Comparison of ENCODE assay signal across 30 cellular contexts in genomic region chrX:20720954-20721626, GRCh38.
"Had no signal": no experiment of that assay in that cellular context is flagged by ENCODE, and none has a peak within 500 bp of the region (broad histone marks: within the 10 kb centered on the region; RNA-seq: fewer than 3 reads in every experiment).

No MANE protein-coding gene starts in this region.

- H3K4me1 Mint-ChIP-seq: activated CD4-positive, alpha-beta T cell treated with anti-CD3 and anti-CD28 coated beads, Interleukin-2, amount 10 ng/mL, durations not matched to agents 7 days and 5 days; activated naive CD4-positive, alpha-beta T cell treated with anti-CD3 and anti-CD28 coated beads, Interleukin-2, amount 10 ng/mL, durations not matched to agents 7 days and 5 days; activated naive CD8-positive, alpha-beta T cell treated with anti-CD3 and anti-CD28 coated beads, Interleukin-2, amount 10 ng/mL, durations not matched to agents 7 days and 5 days; central memory CD8-positive, alpha-beta T cell; endodermal cell had no signal

- H3K27ac Mint-ChIP-seq: activated CD4-positive, alpha-beta T cell treated with anti-CD3 and anti-CD28 coated beads, Interleukin-2, amount 10 ng/mL, durations not matched to agents 7 days and 5 days; activated CD8-positive, alpha-beta T cell treated with anti-CD3 and anti-CD28 coated beads for 36 hours; activated naive CD4-positive, alpha-beta T cell treated with anti-CD3 and anti-CD28 coated beads, Interleukin-2, amount 10 ng/mL, durations not matched to agents 7 days and 5 days; activated naive CD4-positive, alpha-beta T cell treated with anti-CD3 and anti-CD28 coated beads, Interleukin-2, amount 50 U/mL, for 72 hours; activated naive CD8-positive, alpha-beta T cell treated with anti-CD3 and anti-CD28 coated beads, Interleukin-2, amount 10 ng/mL, durations not matched to agents 7 days and 5 days; dendritic cell treated with granulocyte-macrophage colony-stimulating factor and Interleukin-4, amounts not matched to agents 40 ng/mL and 50 ng/mL, for 4 days; endodermal cell; WTC11 had no signal

- H3K4me3 ChIP-seq: ascending aorta, coronary artery, dorsolateral prefrontal cortex had no signal

- ATAC-seq: activated CD8-positive, alpha-beta T cell treated with anti-CD3 and anti-CD28 coated beads for 36 hours; activated naive CD4-positive, alpha-beta T cell treated with anti-CD3 and anti-CD28 coated beads, Interleukin-2, amount 50 U/mL, for 72 hours; esophagus mucosa; WTC11 had no signal

- H3K27me3 ChIP-seq: ascending aorta, brain microvascular endothelial cell had no signal

- H3K9me3 Mint-ChIP-seq: activated CD4-positive, alpha-beta T cell treated with anti-CD3 and anti-CD28 coated beads, Interleukin-2, amount 10 ng/mL, durations not matched to agents 7 days and 5 days; activated CD8-positive, alpha-beta T cell treated with anti-CD3 and anti-CD28 coated beads for 36 hours; activated naive CD4-positive, alpha-beta T cell treated with anti-CD3 and anti-CD28 coated beads, Interleukin-2, amount 10 ng/mL, durations not matched to agents 7 days and 5 days; activated naive CD4-positive, alpha-beta T cell treated with anti-CD3 and anti-CD28 coated beads, Interleukin-2, amount 50 U/mL, for 72 hours; activated naive CD8-positive, alpha-beta T cell treated with anti-CD3 and anti-CD28 coated beads, Interleukin-2, amount 10 ng/mL, durations not matched to agents 7 days and 5 days; central memory CD8-positive, alpha-beta T cell had no signal

- H3K27ac ChIP-seq: ascending aorta, brain microvascular endothelial cell, coronary artery, dorsolateral prefrontal cortex, VCaP had no signal

- H3K27me3 Mint-ChIP-seq: activated CD4-positive, alpha-beta T cell treated with anti-CD3 and anti-CD28 coated beads, Interleukin-2, amount 10 ng/mL, durations not matched to agents 7 days and 5 days; activated naive CD4-positive, alpha-beta T cell treated with anti-CD3 and anti-CD28 coated beads, Interleukin-2, amount 10 ng/mL, durations not matched to agents 7 days and 5 days; activated naive CD8-positive, alpha-beta T cell treated with anti-CD3 and anti-CD28 coated beads, Interleukin-2, amount 10 ng/mL, durations not matched to agents 7 days and 5 days; central memory CD8-positive, alpha-beta T cell; dendritic cell treated with granulocyte-macrophage colony-stimulating factor and Interleukin-4, amounts not matched to agents 40 ng/mL and 50 ng/mL, for 4 days had no signal

- H3K36me3 ChIP-seq: ascending aorta, brain microvascular endothelial cell had no signal

- H3K4me1 ChIP-seq: ascending aorta had no signal

- H3K9me3 ChIP-seq: ascending aorta had no signal

- H3K4me3 Mint-ChIP-seq: activated CD4-positive, alpha-beta T cell treated with anti-CD3 and anti-CD28 coated beads, Interleukin-2, amount 10 ng/mL, durations not matched to agents 7 days and 5 days; activated CD8-positive, alpha-beta T cell treated with anti-CD3 and anti-CD28 coated beads for 36 hours; activated naive CD4-positive, alpha-beta T cell treated with anti-CD3 and anti-CD28 coated beads, Interleukin-2, amount 10 ng/mL, durations not matched to agents 7 days and 5 days; activated naive CD8-positive, alpha-beta T cell treated with anti-CD3 and anti-CD28 coated beads, Interleukin-2, amount 10 ng/mL, durations not matched to agents 7 days and 5 days; central memory CD8-positive, alpha-beta T cell; dendritic cell treated with granulocyte-macrophage colony-stimulating factor and Interleukin-4, amounts not matched to agents 40 ng/mL and 50 ng/mL, for 4 days; endodermal cell; WTC11 had no signal

- DNase-seq: activated CD4-positive, alpha-beta T cell treated with anti-CD3 and anti-CD28 coated beads for 1 hour; activated CD4-positive, alpha-beta T cell treated with anti-CD3 and anti-CD28 coated beads for 4 hours; activated CD4-positive, alpha-beta T cell treated with anti-CD3 and anti-CD28 coated beads, Interleukin-2, amount 10 ng/mL, durations not matched to agents 7 days and 5 days; activated CD4-positive, alpha-beta T cell treated with anti-CD3 and anti-CD28 coated beads, Interleukin-2, amount 50 U/mL, for 48 hours; activated CD8-positive, alpha-beta memory T cell treated with anti-CD3 and anti-CD28 coated beads for 24 hours; activated CD8-positive, alpha-beta T cell treated with anti-CD3 and anti-CD28 coated beads for 36 hours; activated gamma-delta T cell; activated naive CD4-positive, alpha-beta T cell; activated naive CD4-positive, alpha-beta T cell treated with anti-CD3 and anti-CD28 coated beads, Interleukin-2, amount 10 ng/mL, durations not matched to agents 7 days and 5 days; activated naive CD8-positive, alpha-beta T cell treated with anti-CD3 and anti-CD28 coated beads, Interleukin-2, amount 10 ng/mL, durations not matched to agents 7 days and 5 days; activated T-cell treated with anti-CD3 and anti-CD28 coated beads, Interleukin-2, amount 50 U/mL, for 1 hour; activated T-cell treated with anti-CD3 and anti-CD28 coated beads, Interleukin-2, amount 50 U/mL, for 48 hours; brain microvascular endothelial cell; dorsolateral prefrontal cortex; effector memory CD4-positive, alpha-beta T cell; endodermal cell; foreskin fibroblast; head of caudate nucleus; T-helper 1 cell; T-helper 2 cell had no signal

- FAIRE-seq: bronchial epithelial cell, frontal cortex had no signal

- H3K36me3 Mint-ChIP-seq: activated naive CD4-positive, alpha-beta T cell treated with anti-CD3 and anti-CD28 coated beads, Interleukin-2, amount 10 ng/mL, durations not matched to agents 7 days and 5 days; activated naive CD4-positive, alpha-beta T cell treated with anti-CD3 and anti-CD28 coated beads, Interleukin-2, amount 50 U/mL, for 72 hours; activated naive CD8-positive, alpha-beta T cell treated with anti-CD3 and anti-CD28 coated beads, Interleukin-2, amount 10 ng/mL, durations not matched to agents 7 days and 5 days had no signal
